20 cellular contexts compared by ENCODE assay signal in genomic region chr2:183026424-183026823, GRCh38. TPM values are rescaled to one million over a fixed set of nuclear protein-coding genes. Genes with fewer than 3 reads are reported as not detected.
DNase-seq lines count a peak whose midpoint lies in the region; ATAC-seq, FAIRE-seq and TF ChIP-seq lines count a peak whose summit lies in the region.
"Had no signal": no experiment of that assay in that cellular context is flagged by ENCODE, and none has a peak within 500 bp of the region (broad histone marks: within the 10 kb centered on the region; RNA-seq: fewer than 3 reads in every experiment).

No MANE protein-coding gene starts in this region.

- CTCF ChIA-PET in CD4-positive, alpha-beta T cell (lab: Charles Lee): no interaction called here

- ATAC-seq in left lobe of liver (peak; percentile 82), GM18873 (IDR thresholded peaks at IDR 0.05; ENCODE audit: low FRiP score, unreplicated experiment) (no peak)
- ATAC-seq in CD4-positive, alpha-beta T cell (ENCODE audit: poor library complexity): no peak
- ATAC-seq: CD8-positive, alpha-beta T cell had no signal

- TF ChIP-seq CTCF in left ventricle myocardium inferior (IDR thresholded peaks at IDR 0.05; ENCODE audit: borderline replicate concordance): no peak
- TF ChIP-seq CTCF in CD4-positive, alpha-beta T cell (IDR thresholded peaks at IDR 0.05): no peak

- DNase-seq in left ventricle myocardium inferior (no peak), cardiac septum (ENCODE audit: low spot score) (no peak), RCC 7860 (ENCODE audit: low spot score) (no peak), left lobe of liver (ENCODE audit: low spot score) (no peak), NCI-H187 treated with DMSO at 0.1 percent for 48 hours (lab: John Stamatoyannopoulos, UW) (no peak)
- DNase-seq in CD4-positive, alpha-beta T cell: no peak
- DNase-seq: BE2C; CD8-positive, alpha-beta T cell; COR-L47; DMS153; DMS79 treated with DMSO at 0.1 percent for 48 hours; EL; HFFc6 had no signal

- no peak overlapping the region for H3K4me3 ChIP-seq in left ventricle myocardium inferior
- H3K4me3 ChIP-seq: HAP-1 had no signal

- H3K27me3 Mint-ChIP-seq in CD4-positive, alpha-beta T cell: peaks cover 17% of the 10 kb centered on the region

- H3K36me3 ChIP-seq in left ventricle myocardium inferior: no peaks in the 10 kb centered on the region

- H3K4me3 Mint-ChIP-seq in CD4-positive, alpha-beta T cell: no peak overlapping the region
- H3K4me3 Mint-ChIP-seq: CD8-positive, alpha-beta T cell; HFFc6 had no signal

- peak; percentile 12 for FAIRE-seq in RCC 7860 (lab: Jason Lieb, UNC)
- FAIRE-seq: D721Med, GM12891, H1, HTR-8/SVneo had no signal

- intact Hi-C loops in left ventricle myocardium inferior (cut with micrococcal nuclease): no loop called here
- intact Hi-C loops in cardiac septum (cut with DNase I): no loop called here
- intact Hi-C loops in CD4-positive, alpha-beta T cell (cut with DNase I, micrococcal nuclease): no loop called here

- POLR2A ChIA-PET in CD4-positive, alpha-beta T cell (lab: Charles Lee): no interaction called here

- H3K27ac ChIP-seq in left ventricle myocardium inferior (replicated peaks): peak overlapping the region; percentile 30
- no peak overlapping the region for H3K27ac ChIP-seq in CD4-positive, alpha-beta T cell (ENCODE audit: low read depth, low read length)
- H3K27ac ChIP-seq: C4-2B had no signal

- no peaks in the 10 kb centered on the region for H3K9me3 Mint-ChIP-seq in CD4-positive, alpha-beta T cell
- H3K9me3 Mint-ChIP-seq: CD8-positive, alpha-beta T cell; HFFc6 had no signal

- H3K9me3 ChIP-seq in left ventricle myocardium inferior (replicated peaks): no peaks in the 10 kb centered on the region
- no peaks in the 10 kb centered on the region for H3K9me3 ChIP-seq in CD4-positive, alpha-beta T cell (ENCODE audit: control insufficient read depth, low read length)
- H3K9me3 ChIP-seq: BE2C, HAP-1 had no signal

- no peak overlapping the region for H3K27ac Mint-ChIP-seq in CD4-positive, alpha-beta T cell
- H3K27ac Mint-ChIP-seq: CD8-positive, alpha-beta T cell; HFFc6 had no signal

- no peaks in the 10 kb centered on the region for H3K27me3 ChIP-seq in left ventricle myocardium inferior (ENCODE audit: low read depth)
- peaks cover 6% of the 10 kb centered on the region for H3K27me3 ChIP-seq in CD4-positive, alpha-beta T cell (ENCODE audit: control insufficient read depth, insufficient read depth, low read length)
- H3K27me3 ChIP-seq: BE2C had no signal

- H3K4me1 Mint-ChIP-seq in CD4-positive, alpha-beta T cell (ENCODE audit: low read depth): no peaks in the 10 kb centered on the region

- no peaks in the 10 kb centered on the region for H3K36me3 Mint-ChIP-seq in CD4-positive, alpha-beta T cell (ENCODE audit: low read depth)
- H3K36me3 Mint-ChIP-seq: CD8-positive, alpha-beta T cell had no signal

- H3K4me1 ChIP-seq in left ventricle myocardium inferior: peaks cover 99% of the 10 kb centered on the region
- H3K4me1 ChIP-seq: BE2C had no signal

RNA-seq across cellular contexts. Expression of gene NCKAP1, which starts 11.8 kb away (rescaled TPM):
- total RNA-seq in left ventricle myocardium inferior: 142 TPM
- total RNA-seq in cardiac septum: 153 TPM
- total RNA-seq in left lobe of liver: 32.2 TPM
- total RNA-seq in CD4-positive, alpha-beta T cell: 1 to 10 TPM; 2.4 to 2.5 TPM

RNA-seq across cellular contexts. Expression of gene DUSP19, which starts 52.1 kb away (rescaled TPM):
- 11.4 TPM for total RNA-seq in left ventricle myocardium inferior
- 8.6 TPM for total RNA-seq in cardiac septum
- 1.2 TPM for total RNA-seq in left lobe of liver
- under 1 TPM; 0.14 to 0.50 TPM for total RNA-seq in CD4-positive, alpha-beta T cell
